ENCODE assay signal across 25 cellular contexts in genomic region chr3:55756976-55757375, GRCh38.
"Had no signal": no experiment of that assay in that cellular context is flagged by ENCODE, and none has a peak within 500 bp of the region (broad histone marks: within the 10 kb centered on the region; RNA-seq: fewer than 3 reads in every experiment).

No MANE protein-coding gene starts in this region.

- H3K27ac Mint-ChIP-seq: dendritic cell treated with granulocyte-macrophage colony-stimulating factor and Interleukin-4, amounts not matched to agents 40 ng/mL and 50 ng/mL, for 4 days; effector memory CD8-positive, alpha-beta T cell; endodermal cell; mesothelial cell of epicardium; naive B cell had no signal

- H3K4me1 ChIP-seq: colonic mucosa, esophagus squamous epithelium, gastrocnemius medialis, heart right ventricle, lower lobe of right lung had no signal

- H3K4me3 Mint-ChIP-seq: dendritic cell treated with granulocyte-macrophage colony-stimulating factor and Interleukin-4, amounts not matched to agents 40 ng/mL and 50 ng/mL, for 4 days; effector memory CD8-positive, alpha-beta T cell; endodermal cell; mesothelial cell of epicardium; naive B cell had no signal

- H3K4me3 ChIP-seq: colonic mucosa, esophagus squamous epithelium, gastrocnemius medialis, heart right ventricle, left lung, lower lobe of right lung, mucosa of descending colon had no signal

- H3K36me3 Mint-ChIP-seq: mesothelial cell of epicardium, naive B cell had no signal

- ATAC-seq: effector memory CD8-positive, alpha-beta T cell; esophagus mucosa; gastrocnemius medialis; heart right ventricle; left cardiac atrium; left lung; left ventricle myocardium superior; lower lobe of right lung; mucosa of descending colon had no signal

- H3K27me3 ChIP-seq: colonic mucosa, esophagus squamous epithelium, gastrocnemius medialis, left lung had no signal

- H3K9me3 ChIP-seq: colonic mucosa, esophagus squamous epithelium, gastrocnemius medialis, heart right ventricle, left lung, lower lobe of right lung, mucosa of descending colon had no signal

- H3K27ac ChIP-seq: colonic mucosa, epithelial cell of prostate, esophagus squamous epithelium, gastrocnemius medialis, heart right ventricle, left lung, lower lobe of right lung had no signal

- H3K36me3 ChIP-seq: colonic mucosa, esophagus squamous epithelium, gastrocnemius medialis, heart right ventricle, left lung, lower lobe of right lung had no signal

- H3K27me3 Mint-ChIP-seq: effector memory CD8-positive, alpha-beta T cell; naive B cell had no signal

- DNase-seq: colonic mucosa; cortex of kidney; effector CD8-positive, alpha-beta T cell; effector memory CD8-positive, alpha-beta T cell; endodermal cell; erythroblast; esophagus squamous epithelium; foreskin fibroblast; foreskin melanocyte; gastrocnemius medialis; glutamatergic neuron; head of caudate nucleus; heart right ventricle; hippocampal formation; left cardiac atrium; left lung; left ventricle myocardium superior; lower lobe of right lung; mesenchymal stem cell; mucosa of descending colon; naive B cell had no signal

- H3K4me1 Mint-ChIP-seq: naive B cell had no signal

- H3K9me3 Mint-ChIP-seq: dendritic cell treated with granulocyte-macrophage colony-stimulating factor and Interleukin-4, amounts not matched to agents 40 ng/mL and 50 ng/mL, for 4 days; endodermal cell; mesothelial cell of epicardium had no signal
